Comparison of ENCODE assay signal across 9 cellular contexts in genomic region chr2:12416600-12416999, GRCh38.
DNase-seq lines count a peak whose midpoint lies in the region; ATAC-seq and TF ChIP-seq lines count a peak whose summit lies in the region.
"Had no signal": no experiment of that assay in that cellular context is flagged by ENCODE, and none has a peak within 500 bp of the region (broad histone marks: within the 10 kb centered on the region; RNA-seq: fewer than 3 reads in every experiment).

No MANE protein-coding gene starts in this region.

- TF ChIP-seq CTCF in osteocyte (IDR thresholded peaks at IDR 0.05) (peak; percentile 50), glutamatergic neuron (IDR thresholded peaks at IDR 0.05; ENCODE audit: partially characterized antibody, unreplicated experiment) (no peak)

- H3K4me1 Mint-ChIP-seq in osteocyte (ENCODE audit: unreplicated experiment) (peaks cover 29% of the 10 kb centered on the region), glutamatergic neuron (ENCODE audit: low read depth, unreplicated experiment) (no peaks in the 10 kb centered on the region)

- H3K27me3 Mint-ChIP-seq in osteocyte (ENCODE audit: unreplicated experiment) = no peaks in the 10 kb centered on the region
- no peaks in the 10 kb centered on the region for H3K27me3 Mint-ChIP-seq in glutamatergic neuron (ENCODE audit: unreplicated experiment)

- H3K27ac Mint-ChIP-seq in osteocyte (ENCODE audit: unreplicated experiment) (peak overlapping the region; percentile 8), glutamatergic neuron (ENCODE audit: unreplicated experiment) (no peak overlapping the region)

- H3K9me3 Mint-ChIP-seq in osteocyte (ENCODE audit: unreplicated experiment) = no peaks in the 10 kb centered on the region
- H3K9me3 Mint-ChIP-seq in glutamatergic neuron (ENCODE audit: unreplicated experiment) = no peaks in the 10 kb centered on the region

- H3K36me3 Mint-ChIP-seq in osteocyte (ENCODE audit: unreplicated experiment) (peaks cover 1% of the 10 kb centered on the region), glutamatergic neuron (ENCODE audit: unreplicated experiment) (no peaks in the 10 kb centered on the region)

- DNase-seq in DMS53 (lab: John Stamatoyannopoulos, UW) = peak; percentile 5
- DNase-seq in DMS53 treated with DMSO at 0.1 percent for 48 hours (lab: John Stamatoyannopoulos, UW; ENCODE audit: unreplicated experiment) = no peak
- peak; percentile 53 for DNase-seq in activated CD4-positive, alpha-beta T cell treated with anti-CD3 and anti-CD28 coated beads for 1 hour
- peak; percentile 38 for DNase-seq in ecto neural progenitor cell (ENCODE audit: low spot score)
- DNase-seq in osteocyte (ENCODE audit: extremely low spot score, unreplicated experiment) = no peak
- DNase-seq in middle frontal gyrus (ENCODE audit: extremely low spot score, low spot score) = no peak
- DNase-seq in glutamatergic neuron = no peak

- no peak overlapping the region for H3K4me3 Mint-ChIP-seq in osteocyte (ENCODE audit: unreplicated experiment)
- H3K4me3 Mint-ChIP-seq in glutamatergic neuron (ENCODE audit: unreplicated experiment) = no peak overlapping the region

- ATAC-seq in HG02678 (IDR thresholded peaks at IDR 0.05; ENCODE audit: unreplicated experiment) = no peak
- ATAC-seq: A549 had no signal

Comparison
In these comparisons a context has a peak if more than half of its experiments do, and no peak if none do; other contexts are left out.
1. DNase-seq: peak in DMS53 (single experiment), activated CD4-positive, alpha-beta T cell treated with anti-CD3 and anti-CD28 coated beads for 1 hour (single experiment) and ecto neural progenitor cell (single experiment); none in DMS53 treated with DMSO at 0.1 percent for 48 hours (single experiment), osteocyte (single experiment), middle frontal gyrus (single experiment) and glutamatergic neuron (single experiment).